Comparison of ENCODE assay signal across 9 cellular contexts in the genomic region with DNA sequence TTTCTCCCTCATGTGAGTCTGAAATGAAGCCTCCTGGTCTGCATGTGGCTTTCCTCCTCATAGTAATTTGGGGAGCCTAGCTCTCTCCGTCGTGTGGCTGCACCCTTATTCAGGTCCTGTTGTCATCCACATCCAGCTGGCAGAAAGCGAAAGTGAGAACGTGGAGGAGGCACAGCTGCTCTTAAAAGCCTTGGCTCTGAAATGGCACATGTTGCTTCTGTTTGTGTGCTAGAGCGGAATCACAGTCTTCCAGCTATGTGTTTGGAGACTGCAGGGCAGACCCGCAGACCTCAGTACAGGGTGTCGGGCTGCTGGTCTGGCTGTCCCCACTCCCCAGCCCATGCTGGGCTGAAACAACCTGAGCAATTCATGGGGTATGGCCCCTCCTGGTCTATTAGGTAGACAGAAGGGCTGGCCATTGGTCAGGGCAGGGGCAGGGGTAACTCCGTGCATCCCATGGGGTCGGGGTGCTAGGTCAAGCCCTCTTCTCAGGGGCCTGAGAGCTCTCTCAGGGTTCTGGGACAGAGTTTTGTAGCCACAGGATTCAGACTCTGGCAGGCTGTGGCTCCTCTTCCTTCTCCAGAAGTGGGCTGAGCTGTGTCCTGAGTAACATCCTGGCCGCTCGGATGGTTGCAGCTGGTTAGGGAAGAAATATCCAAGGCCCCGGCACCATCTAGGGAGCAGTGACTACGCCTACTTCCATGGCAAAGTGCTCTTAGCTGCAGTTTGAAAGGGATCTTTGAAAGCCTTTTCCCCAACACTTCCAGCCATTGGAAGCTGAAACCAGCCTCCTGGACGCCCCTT. TPM values are rescaled to one million over a fixed set of nuclear protein-coding genes. Genes with fewer than 3 reads are reported as not detected.
DNase-seq lines count a peak whose midpoint lies in the region; ATAC-seq and TF ChIP-seq lines count a peak whose summit lies in the region.
"Had no signal": no experiment of that assay in that cellular context is flagged by ENCODE, and none has a peak within 500 bp of the region (broad histone marks: within the 10 kb centered on the region; RNA-seq: fewer than 3 reads in every experiment).

No MANE protein-coding gene starts in this region.

- DNase-seq in AG10803 (ENCODE audit: low read depth) (peak; percentile 57), MV-4-11 (lab: John Stamatoyannopoulos, UW) (peak; percentile 6), dermis blood vessel endothelial cell (peak; percentile 5), A172 (ENCODE audit: low spot score) (no peak)
- no peak for DNase-seq in stimulated activated CD8-positive, alpha-beta memory T cell treated with anti-CD3 and anti-CD28 coated beads, Interleukin-4, amount 100 ng/mL, for 48 hours
- DNase-seq: mammary epithelial cell had no signal

- H3K4me3 ChIP-seq in AG10803 (ENCODE audit: low read length) = peak overlapping the region; percentile 16; the same call in 1 of the 2 replicates

- peaks cover 78% of the 10 kb centered on the region for H3K4me1 Mint-ChIP-seq in nephron

- TF ChIP-seq CTCF in AG10803 (conservative IDR thresholded peaks at IDR 0.05; ENCODE audit: low read length) (no peak), nephron (IDR thresholded peaks at IDR 0.05; ENCODE audit: unreplicated experiment in 3 of 3) (no peak)

- H3K27ac Mint-ChIP-seq in nephron = peak overlapping the region; percentile 21 to 80 (median 72)

- H3K9me3 Mint-ChIP-seq in nephron = no peaks in the 10 kb centered on the region

- H3K36me3 Mint-ChIP-seq in nephron (ENCODE audit: low read depth) = no peaks in the 10 kb centered on the region

- H3K4me3 Mint-ChIP-seq in nephron = peak overlapping the region in 1 of 3 experiments; percentile 2

- H3K27me3 Mint-ChIP-seq in nephron (ENCODE audit: low read depth) = peaks cover 17% of the 10 kb centered on the region

- ATAC-seq in HG03039 (IDR thresholded peaks at IDR 0.05; ENCODE audit: unreplicated experiment) (no peak), GM21390 (IDR thresholded peaks at IDR 0.05; ENCODE audit: unreplicated experiment) (no peak)

RNA-seq across cellular contexts. Expression of a gene that starts 50.6 kb away (rescaled TPM):
- total RNA-seq in dermis blood vessel endothelial cell = 5.5 and 8.7 TPM in 2 replicates
- 0.36 and 0.53 TPM in 2 replicates for total RNA-seq in A172 (2014; rRNA removed; shearing (Covaris generic))
- total RNA-seq: mammary epithelial cell had no signal

RNA-seq across cellular contexts. Expression of a gene that starts 54.7 kb away (rescaled TPM):
- total RNA-seq in dermis blood vessel endothelial cell = not detected in 2 replicates
- total RNA-seq in A172 (2014; rRNA removed; shearing (Covaris generic)) = not detected in 2 replicates
- total RNA-seq: mammary epithelial cell had no signal

Comparison
In these comparisons a context has a peak if more than half of its experiments do, and no peak if none do; other contexts are left out.
1. DNase-seq: peak in AG10803 (single experiment), MV-4-11 (single experiment) and dermis blood vessel endothelial cell (single experiment); none in A172 (single experiment) and stimulated activated CD8-positive, alpha-beta memory T cell treated with anti-CD3 and anti-CD28 coated beads, Interleukin-4, amount 100 ng/mL, for 48 hours (single experiment).